ENCODE assay signal across 17 cellular contexts in genomic region chr22:50376064-50376747, GRCh38. TPM values are rescaled to one million over a fixed set of nuclear protein-coding genes. Genes with fewer than 3 reads are reported as not detected.
DNase-seq lines count a peak whose midpoint lies in the region; ATAC-seq, FAIRE-seq and TF ChIP-seq lines count a peak whose summit lies in the region.
"Had no signal": no experiment of that assay in that cellular context is flagged by ENCODE, and none has a peak within 500 bp of the region (broad histone marks: within the 10 kb centered on the region; RNA-seq: fewer than 3 reads in every experiment).

No MANE protein-coding gene starts in this region.

- no peak for TF ChIP-seq POLR2A in GM12878 (IDR thresholded peaks at IDR 0.05; ENCODE audit: low read depth, low read length)
- no peak for TF ChIP-seq POLR2A in spleen (IDR thresholded peaks at IDR 0.05)

- intact Hi-C loops in activated CD4-positive, alpha-beta T cell treated with anti-CD3 and anti-CD28 coated beads, Interleukin-2, amount 10 ng/mL, durations not matched to agents 24 days and 14 days (cut with micrococcal nuclease) = no loop called here
- intact Hi-C loops in GM12878 (cut with micrococcal nuclease; ENCODE audit: unreplicated experiment) = no loop called here
- intact Hi-C loops in spleen (cut with DNase I; ENCODE audit: low total_unique reads) = no loop called here

- no peak; the same call in 2 of the 3 replicates for ATAC-seq in GM12878
- ATAC-seq in GM21423 (IDR thresholded peaks at IDR 0.05; ENCODE audit: unreplicated experiment) = no peak
- no peak for ATAC-seq in natural killer cell treated with Interleukin-12 subunit alpha and Interleukin-12 subunit beta and Interleukin-15 and Interleukin-18, amount 100 ng/mL, for 72 hours
- ATAC-seq: HCT116 had no signal

- TF ChIP-seq EP300 in GM12878 (IDR thresholded peaks at IDR 0.05; ENCODE audit: borderline replicate concordance in 1 of 2, control insufficient read depth in 1 of 2, low read depth in 2 of 2, low read length in 2 of 2) = no peak

- H3K27me3 Mint-ChIP-seq in activated CD4-positive, alpha-beta T cell treated with anti-CD3 and anti-CD28 coated beads, Interleukin-2, amount 10 ng/mL, durations not matched to agents 24 days and 14 days = no peaks in the 10 kb centered on the region
- no peaks in the 10 kb centered on the region for H3K27me3 Mint-ChIP-seq in natural killer cell treated with Interleukin-12 subunit alpha and Interleukin-12 subunit beta and Interleukin-15 and Interleukin-18, amount 100 ng/mL, for 72 hours

- FAIRE-seq in GM12878 (lab: Jason Lieb, UNC) = peak; percentile 44

- no peak overlapping the region for H3K4me3 ChIP-seq in MM.1S (ENCODE audit: low read length)
- H3K4me3 ChIP-seq in GM12878 = no peak overlapping the region
- no peak overlapping the region for H3K4me3 ChIP-seq in spleen
- H3K4me3 ChIP-seq: adrenal gland, cardiac muscle cell had no signal

- TF ChIP-seq RAD21 in GM12878 (IDR thresholded peaks at IDR 0.05; ENCODE audit: insufficient read depth, low read depth, low read length) = no peak

- peak overlapping the region; percentile 66 for H3K27ac Mint-ChIP-seq in activated CD4-positive, alpha-beta T cell treated with anti-CD3 and anti-CD28 coated beads, Interleukin-2, amount 10 ng/mL, durations not matched to agents 24 days and 14 days
- no peak overlapping the region for H3K27ac Mint-ChIP-seq in natural killer cell treated with Interleukin-12 subunit alpha and Interleukin-12 subunit beta and Interleukin-15 and Interleukin-18, amount 100 ng/mL, for 72 hours

- no peak overlapping the region; the same call in 1 of the 2 replicates for H3K4me2 ChIP-seq in MM.1S (ENCODE audit: low read depth, low read length)
- H3K4me2 ChIP-seq in GM12878 (ENCODE audit: control insufficient read depth, insufficient read depth) = no peak overlapping the region

- RAD21 ChIA-PET in GM12878 (lab: Charles Lee; ENCODE audit: unreplicated experiment) = no interaction called here

- H3K27ac ChIP-seq in MM.1S (ENCODE audit: low read length) (no peak overlapping the region; the same call in 1 of the 2 replicates), GM12878 (ENCODE audit: control insufficient read depth, insufficient read depth) (peak overlapping the region; percentile 13), spleen (peak overlapping the region in 3 of 8 donors; percentile 21 to 41 (median 41))
- H3K27ac ChIP-seq: adrenal gland, cardiac muscle cell, RWPE1 had no signal

- H3K79me2 ChIP-seq in MM.1S (ENCODE audit: low read length) (peaks cover 8% of the 10 kb centered on the region), GM12878 (ENCODE audit: control insufficient read depth, insufficient read depth, low read length) (no peaks in the 10 kb centered on the region)

- TF ChIP-seq CTCF in MM.1S (IDR thresholded peaks at IDR 0.05; ENCODE audit: low read length) (no peak), GM12878 (IDR thresholded peaks at IDR 0.05 in 2 of 3, conservative IDR thresholded peaks at IDR 0.05 in 1 of 3; ENCODE audit: control insufficient read depth in 2 of 3, extremely low read depth in 1 of 3, insufficient read depth in 1 of 3, low read depth in 3 of 3, low read length in 3 of 3) (no peak), spleen (IDR thresholded peaks at IDR 0.05 in 8 of 11, conservative IDR thresholded peaks at IDR 0.05 in 3 of 11) (no peak)

- no peak overlapping the region for H3K4me3 Mint-ChIP-seq in activated CD4-positive, alpha-beta T cell treated with anti-CD3 and anti-CD28 coated beads, Interleukin-2, amount 10 ng/mL, durations not matched to agents 24 days and 14 days
- H3K4me3 Mint-ChIP-seq in natural killer cell treated with Interleukin-12 subunit alpha and Interleukin-12 subunit beta and Interleukin-15 and Interleukin-18, amount 100 ng/mL, for 72 hours = no peak overlapping the region

- H4K20me1 ChIP-seq in MM.1S (ENCODE audit: insufficient read depth, low read length) (no peaks in the 10 kb centered on the region), GM12878 (ENCODE audit: control insufficient read depth, insufficient read depth) (no peaks in the 10 kb centered on the region)

- DNase-seq in activated CD4-positive, alpha-beta T cell treated with anti-CD3 and anti-CD28 coated beads, Interleukin-2, amount 10 ng/mL, durations not matched to agents 24 days and 14 days = peak; percentile 65
- DNase-seq in activated CD4-positive, alpha-beta T cell treated with anti-CD3 and anti-CD28 coated beads for 4 hours = no peak
- DNase-seq in MM.1S (peak; percentile 13), GM12878 (ENCODE audit: low read depth, low spot score) (no peak), spleen (peak; percentile 25), hepatic stellate cell (ENCODE audit: low spot score) (no peak)
- DNase-seq in natural killer cell treated with Interleukin-12 subunit alpha and Interleukin-12 subunit beta and Interleukin-15 and Interleukin-18, amount 100 ng/mL, for 72 hours (ENCODE audit: low spot score) = no peak
- DNase-seq: adrenal gland; C1 segment of cervical spinal cord; DMS53; NK-92 treated with Interleukin-12 subunit alpha and Interleukin-12 subunit beta, amount 100 ng/mL, for 24 hours; stimulated activated CD4-positive, alpha-beta T cell treated with anti-CD3 and anti-CD28 coated beads, Interleukin-12 subunit alpha, Interleukin-12 subunit beta, amount 100 ng/mL, for 4 hours; stimulated activated naive CD4-positive, alpha-beta T cell had no signal

- H3F3A ChIP-seq in MM.1S (ENCODE audit: insufficient read depth, low read length) = 0 out of 2 replicates have a peak, but pooled peaks cover 3% of the 10 kb centered on the region

- no peaks in the 10 kb centered on the region for H3K36me3 ChIP-seq in MM.1S (replicated peaks; ENCODE audit: insufficient read depth, low read length)
- peaks cover 1 to 20% of the 10 kb centered on the region in 2 experiments for H3K36me3 ChIP-seq in GM12878 (ENCODE audit: control insufficient read depth in 2 of 2, insufficient read depth in 2 of 2, low read length in 1 of 2)
- H3K36me3 ChIP-seq in spleen = peaks cover 2 to 99% (median 40%) of the 10 kb centered on the region in 6 donors

- peaks cover 45% of the 10 kb centered on the region for H3K36me3 Mint-ChIP-seq in activated CD4-positive, alpha-beta T cell treated with anti-CD3 and anti-CD28 coated beads, Interleukin-2, amount 10 ng/mL, durations not matched to agents 24 days and 14 days (ENCODE audit: low read depth)
- H3K36me3 Mint-ChIP-seq in natural killer cell treated with Interleukin-12 subunit alpha and Interleukin-12 subunit beta and Interleukin-15 and Interleukin-18, amount 100 ng/mL, for 72 hours = peaks cover 11% of the 10 kb centered on the region

- no TSS peak for BruUV-seq in GM12878 (replicated peaks; lab: Mats Ljungman, UMichigan)

- no peak overlapping the region for H2AFZ ChIP-seq in MM.1S (ENCODE audit: low read length)
- no peak overlapping the region for H2AFZ ChIP-seq in GM12878 (ENCODE audit: control insufficient read depth, low read depth, low read length)

- H3K9ac ChIP-seq in MM.1S (ENCODE audit: low read length) (no peak overlapping the region), GM12878 (ENCODE audit: control insufficient read depth, insufficient read depth, low read length) (no peak overlapping the region)

- in situ Hi-C loops in GM12878 (cut with MboI) = no loop called here

- WGBS in GM12878 (ENCODE audit: insufficient coverage, insufficient replicate concordance, low lambda C conversion rate, missing lambda C conversion rate) = 70% methylated on average over 8 of the region's 8 CpGs
- 59 to 68% (median 65%) methylated on average over 8 of the region's 8 CpGs for WGBS in spleen, 5 donors

- CTCF ChIA-PET in GM12878 (lab: Yijun Ruan, JAX) = interaction anchor here (0.8 to 1.0 kb wide), 2 partner anchors 28 to 36 kb away, joined by 3 read pairs; no protein-coding TSS in a partner anchor

- POLR2A ChIA-PET in GM12878 (lab: Charles Lee) = no interaction called here

- H3K4me1 ChIP-seq in MM.1S (ENCODE audit: low read length) (peaks cover 11% of the 10 kb centered on the region; the same call in 1 of the 2 replicates), GM12878 (ENCODE audit: control insufficient read depth, insufficient read depth, low read length) (peaks cover 3% of the 10 kb centered on the region; the same call in 1 of the 2 replicates), spleen (peaks cover 0 to 23% (median 5%) of the 10 kb centered on the region in 6 donors)
- H3K4me1 ChIP-seq: adrenal gland had no signal

- no peaks in the 10 kb centered on the region for H3K9me3 Mint-ChIP-seq in activated CD4-positive, alpha-beta T cell treated with anti-CD3 and anti-CD28 coated beads, Interleukin-2, amount 10 ng/mL, durations not matched to agents 24 days and 14 days
- H3K9me3 Mint-ChIP-seq in natural killer cell treated with Interleukin-12 subunit alpha and Interleukin-12 subunit beta and Interleukin-15 and Interleukin-18, amount 100 ng/mL, for 72 hours = no peaks in the 10 kb centered on the region

- H3K27me3 ChIP-seq in MM.1S (replicated peaks; ENCODE audit: insufficient read depth, low read length) = no peaks in the 10 kb centered on the region
- H3K27me3 ChIP-seq in GM12878 (replicated peaks in 1 of 2; ENCODE audit: control insufficient read depth in 2 of 2, insufficient read depth in 2 of 2, low read length in 1 of 2) = no peaks in the 10 kb centered on the region
- no peaks in the 10 kb centered on the region for H3K27me3 ChIP-seq in spleen (replicated peaks in 1 of 7)
- H3K27me3 ChIP-seq: adrenal gland, cardiac muscle cell had no signal

- SMC1A ChIA-PET in GM12878 (lab: Charles Lee; ENCODE audit: uncharacterized antibody, unreplicated experiment) = no interaction called here

- peaks cover 19% of the 10 kb centered on the region for H3K4me1 Mint-ChIP-seq in activated CD4-positive, alpha-beta T cell treated with anti-CD3 and anti-CD28 coated beads, Interleukin-2, amount 10 ng/mL, durations not matched to agents 24 days and 14 days
- peaks cover 5 to 9% of the 10 kb centered on the region in 2 donors for H3K4me1 Mint-ChIP-seq in natural killer cell treated with Interleukin-12 subunit alpha and Interleukin-12 subunit beta and Interleukin-15 and Interleukin-18, amount 100 ng/mL, for 72 hours (ENCODE audit: low read depth in 2 of 2)

- no peaks in the 10 kb centered on the region for H3K9me3 ChIP-seq in MM.1S (replicated peaks; ENCODE audit: insufficient read depth, low read length)
- H3K9me3 ChIP-seq in GM12878 (replicated peaks; ENCODE audit: control insufficient read depth, insufficient read depth, low read length) = no peaks in the 10 kb centered on the region; the same call in 2 of the 3 replicates
- no peaks in the 10 kb centered on the region for H3K9me3 ChIP-seq in spleen
- H3K9me3 ChIP-seq: adrenal gland had no signal

- H3K9me2 ChIP-seq in MM.1S (replicated peaks; ENCODE audit: insufficient read depth, low read length) = no peaks in the 10 kb centered on the region

RNA-seq across cellular contexts. Expression of gene PPP6R2, which starts 33.1 kb away (rescaled TPM):
- total RNA-seq in activated CD4-positive, alpha-beta T cell treated with anti-CD3 and anti-CD28 coated beads, Interleukin-2, amount 10 ng/mL, durations not matched to agents 24 days and 14 days = 44.0 and 44.1 TPM in 2 replicates
- 44.6 and 52.6 TPM in 2 replicates for total RNA-seq in GM12878 (2013; cell fraction: nucleolus; rRNA removed)
- total RNA-seq in GM12878 (2014; rRNA removed) (47.0 and 52.6 TPM in 2 replicates), GM12878 (2014; rRNA removed; fragmentation: Illumina TruSeq; extraction: Trizol) (22.0 and 24.2 TPM in 2 replicates), GM12878 (2021) (49.4 and 49.7 TPM in 2 replicates), spleen (10 to 100 TPM; 54.0 to 76.2 (median 64.7) TPM)
- 11.0 TPM for polyA plus RNA-seq in GM12878 (2011; ENCODE audit: low read depth)
- polyA plus RNA-seq in GM12878 (2011; rRNA removed) (13.4 and 22.9 TPM in 2 replicates), GM12878 (2014; fragmentation: Illumina TruSeq; extraction: Trizol) (5.1 and 17.6 TPM in 2 replicates), GM12878 (2014; fragmentation: Nextera tagmentation; extraction: Ambion mirVana) (1 to 10 TPM in 1 of 2 experiments, under 1 TPM in 1; 0.29 to 1.6 TPM), GM12878 (2014; rRNA removed) (47.8 and 55.8 TPM in 2 replicates), GM12878 (2016; fragmentation: Nextera tagmentation; extraction: Ambion mirVana) (10 to 100 TPM; 26.5 to 26.8 TPM), spleen (10 to 100 TPM; 23.6 to 48.7 (median 27.8) TPM)
- 23.8 and 35.3 TPM in 2 replicates for polyA plus RNA-seq in GM12878 (2011; cell fraction: cytosol; rRNA removed)
- 130 and 174 TPM in 2 replicates for polyA plus RNA-seq in GM12878 (2011; cell fraction: nucleus; rRNA removed)
- polyA plus RNA-seq in GM12878 (2012) = 23.1 and 25.0 TPM in 2 replicates
- polyA minus RNA-seq in GM12878 (2011; rRNA and poly(A)+ RNA removed) = 22.2 and 35.9 TPM in 2 replicates
- 10.4 and 12.7 TPM in 2 replicates for polyA minus RNA-seq in GM12878 (2011; cell fraction: cytosol; rRNA and poly(A)+ RNA removed)
- polyA minus RNA-seq in GM12878 (2011; cell fraction: nucleus; rRNA and poly(A)+ RNA removed) = 21.9 and 35.7 TPM in 2 replicates
- 100 to 1,000 TPM in 1 of 2 donors, 10 to 100 TPM in 1; 61.1 to 100 TPM for total RNA-seq in natural killer cell treated with Interleukin-12 subunit alpha and Interleukin-12 subunit beta and Interleukin-15 and Interleukin-18, amount 100 ng/mL, for 72 hours

RNA-seq across cellular contexts. Expression of gene DENND6B, which starts 49.4 kb away (rescaled TPM):
- total RNA-seq in activated CD4-positive, alpha-beta T cell treated with anti-CD3 and anti-CD28 coated beads, Interleukin-2, amount 10 ng/mL, durations not matched to agents 24 days and 14 days = 1.4 and 2.2 TPM in 2 replicates
- total RNA-seq in GM12878 (2013; cell fraction: nucleolus; rRNA removed) = 8.0 and 8.7 TPM in 2 replicates
- 8.3 and 9.1 TPM in 2 replicates for total RNA-seq in GM12878 (2014; rRNA removed)
- total RNA-seq in GM12878 (2014; rRNA removed; fragmentation: Illumina TruSeq; extraction: Trizol) = 3.2 and 3.6 TPM in 2 replicates
- 11.2 TPM in 2 replicates for total RNA-seq in GM12878 (2021)
- 4.0 TPM for polyA plus RNA-seq in GM12878 (2011; ENCODE audit: low read depth)
- 1.6 and 2.9 TPM in 2 replicates for polyA plus RNA-seq in GM12878 (2011; rRNA removed)
- polyA plus RNA-seq in GM12878 (2011; cell fraction: cytosol; rRNA removed) = 5.7 and 6.5 TPM in 2 replicates
- polyA plus RNA-seq in GM12878 (2011; cell fraction: nucleus; rRNA removed) = 19.6 and 20.1 TPM in 2 replicates
- polyA plus RNA-seq in GM12878 (2012) = 15.7 and 17.4 TPM in 2 replicates
- 0.73 and 3.1 TPM in 2 replicates for polyA plus RNA-seq in GM12878 (2014; fragmentation: Illumina TruSeq; extraction: Trizol)
- polyA plus RNA-seq in GM12878 (2014; fragmentation: Nextera tagmentation; extraction: Ambion mirVana) = 1 to 10 TPM in 1 of 2 experiments, under 1 TPM in 1; 0.72 to 2.3 TPM
- 11.3 and 13.0 TPM in 2 replicates for polyA plus RNA-seq in GM12878 (2014; rRNA removed)
- polyA plus RNA-seq in GM12878 (2016; fragmentation: Nextera tagmentation; extraction: Ambion mirVana) = 10 to 100 TPM in 1 of 2 experiments, 1 to 10 TPM in 1; 8.9 to 10.3 TPM
- polyA minus RNA-seq in GM12878 (2011; rRNA and poly(A)+ RNA removed) = 1.8 and 5.0 TPM in 2 replicates
- 2.1 TPM in 2 replicates for polyA minus RNA-seq in GM12878 (2011; cell fraction: cytosol; rRNA and poly(A)+ RNA removed)
- polyA minus RNA-seq in GM12878 (2011; cell fraction: nucleus; rRNA and poly(A)+ RNA removed) = 4.0 and 5.3 TPM in 2 replicates
- total RNA-seq in spleen = 1 to 10 TPM; 4.5 to 8.9 (median 6.0) TPM
- polyA plus RNA-seq in spleen = 10 to 100 TPM in 1 of 3 donors, 1 to 10 TPM in 2; 6.4 to 10.4 (median 9.9) TPM
- total RNA-seq in natural killer cell treated with Interleukin-12 subunit alpha and Interleukin-12 subunit beta and Interleukin-15 and Interleukin-18, amount 100 ng/mL, for 72 hours = 1 to 10 TPM; 2.2 TPM

Comparison
In these comparisons a context has a peak if more than half of its experiments do, and no peak if none do; other contexts are left out.
1. DNase-seq: peak in activated CD4-positive, alpha-beta T cell treated with anti-CD3 and anti-CD28 coated beads, Interleukin-2, amount 10 ng/mL, durations not matched to agents 24 days and 14 days (single experiment), MM.1S (single experiment) and spleen (single experiment); none in activated CD4-positive, alpha-beta T cell treated with anti-CD3 and anti-CD28 coated beads for 4 hours (0 of 2), GM12878 (single experiment), hepatic stellate cell (single experiment) and natural killer cell treated with Interleukin-12 subunit alpha and Interleukin-12 subunit beta and Interleukin-15 and Interleukin-18, amount 100 ng/mL, for 72 hours (single experiment).